25 cellular contexts compared by ENCODE assay signal in genomic region chr17:58811301-58811700, GRCh38.
"Had no signal": no experiment of that assay in that cellular context is flagged by ENCODE, and none has a peak within 500 bp of the region (broad histone marks: within the 10 kb centered on the region; RNA-seq: fewer than 3 reads in every experiment).

No MANE protein-coding gene starts in this region.

- H3K4me3 ChIP-seq: coronary artery, dorsolateral prefrontal cortex had no signal

- H3K27me3 ChIP-seq: brain microvascular endothelial cell, dorsolateral prefrontal cortex had no signal

- H3K27ac ChIP-seq: brain microvascular endothelial cell, coronary artery, dorsolateral prefrontal cortex, WERI-Rb-1 had no signal

- DNase-seq: activated B cell treated with CpG ODN at 0.5 μM for 24 hours; activated CD4-positive, alpha-beta T cell treated with anti-CD3 and anti-CD28 coated beads for 48 hours; activated CD4-positive, alpha-beta T cell treated with anti-CD3 and anti-CD28 coated beads, Interleukin-2, amount 50 U/mL, for 1 hour; activated CD4-positive, alpha-beta T cell treated with anti-CD3 and anti-CD28 coated beads, Interleukin-2, amount 50 U/mL, for 48 hours; activated CD8-positive, alpha-beta memory T cell treated with anti-CD3 and anti-CD28 coated beads for 24 hours; activated CD8-positive, alpha-beta T cell treated with anti-CD3 and anti-CD28 coated beads for 36 hours; activated effector memory CD4-positive, alpha-beta T cell treated with Interleukin-2 at 50 U/mL for 16 hours; activated gamma-delta T cell treated with Interleukin-2 at 50 U/mL for 16 hours; activated naive CD4-positive, alpha-beta T cell treated with anti-CD3 and anti-CD28 coated beads, Interleukin-2, amount 50 U/mL, for 16 hours; activated naive CD4-positive, alpha-beta T cell treated with Interleukin-2 at 50 U/mL for 16 hours; activated T-cell treated with anti-CD3 and anti-CD28 coated beads, Interleukin-2, amount 50 U/mL, for 4 hours; amniotic stem cell; anterior cingulate cortex; brain microvascular endothelial cell; dorsolateral prefrontal cortex; effector memory CD4-positive, alpha-beta T cell; endodermal cell; head of caudate nucleus; hippocampal formation; T-helper 2 cell; WERI-Rb-1 had no signal

- H3K36me3 ChIP-seq: brain microvascular endothelial cell, WERI-Rb-1 had no signal

- ATAC-seq: activated CD4-positive, CD25-positive, alpha-beta regulatory T cell treated with anti-CD3 and anti-CD28 coated beads, Interleukin-2, amount 50 U/mL, for 24 hours; activated CD8-positive, alpha-beta T cell treated with anti-CD3 and anti-CD28 coated beads for 36 hours; activated T-cell treated with anti-CD3 and anti-CD28 coated beads, Interleukin-2, amount 50 U/mL, for 4 hours; activated T-helper 17 cell treated with anti-CD3 and anti-CD28 coated beads, Interleukin-2, amount 50 U/mL, for 72 hours; esophagus mucosa had no signal
